In genomic region chr1:39990428-39990827, GRCh38 we compare ENCODE assay signal across 20 cellular contexts. TPM values are rescaled to one million over a fixed set of nuclear protein-coding genes. Genes with fewer than 3 reads are reported as not detected.
DNase-seq lines count a peak whose midpoint lies in the region; ATAC-seq and TF ChIP-seq lines count a peak whose summit lies in the region.
"Had no signal": no experiment of that assay in that cellular context is flagged by ENCODE, and none has a peak within 500 bp of the region (broad histone marks: within the 10 kb centered on the region; RNA-seq: fewer than 3 reads in every experiment).

No MANE protein-coding gene starts in this region.

- no peaks in the 10 kb centered on the region for H3K27me3 Mint-ChIP-seq in endodermal cell (ENCODE audit: insufficient read depth)
- H3K27me3 Mint-ChIP-seq in stimulated activated naive B cell treated with anti-CD40 and anti-IgM and Interleukin-4, amounts not matched to agents 10 μg/mL and 1 μg/mL and 100 μg/mL, for 72 hours, result no peaks in the 10 kb centered on the region

- H3K4me3 ChIP-seq in PC-9, result no peak overlapping the region
- H3K4me3 ChIP-seq in endodermal cell (ENCODE audit: low read length), result no peak overlapping the region

- 84 to 100% methylated on average over 3 to 4 of the region's 4 CpGs for WGBS in endodermal cell (ENCODE audit: insufficient coverage in 1 of 2, insufficient read length in 1 of 2), 2 experiments

- H3K4me2 ChIP-seq in PC-9, result peak overlapping the region; percentile 35

- no peaks in the 10 kb centered on the region for H3K4me1 Mint-ChIP-seq in endodermal cell
- peaks cover 11 to 25% of the 10 kb centered on the region in 2 donors for H3K4me1 Mint-ChIP-seq in stimulated activated naive B cell treated with anti-CD40 and anti-IgM and Interleukin-4, amounts not matched to agents 10 μg/mL and 1 μg/mL and 100 μg/mL, for 72 hours

- no peak overlapping the region for H3K9ac ChIP-seq in endodermal cell (ENCODE audit: extremely low read depth, low read length, poor library complexity, severe bottlenecking)

- no peaks in the 10 kb centered on the region for H3K9me3 Mint-ChIP-seq in endodermal cell
- H3K9me3 Mint-ChIP-seq in stimulated activated naive B cell treated with anti-CD40 and anti-IgM and Interleukin-4, amounts not matched to agents 10 μg/mL and 1 μg/mL and 100 μg/mL, for 72 hours, result no peaks in the 10 kb centered on the region
- H3K9me3 Mint-ChIP-seq: CD8-positive, alpha-beta T cell had no signal

- no peaks in the 10 kb centered on the region for H3K36me3 Mint-ChIP-seq in endodermal cell (ENCODE audit: low read depth)
- no peaks in the 10 kb centered on the region for H3K36me3 Mint-ChIP-seq in stimulated activated naive B cell treated with anti-CD40 and anti-IgM and Interleukin-4, amounts not matched to agents 10 μg/mL and 1 μg/mL and 100 μg/mL, for 72 hours
- H3K36me3 Mint-ChIP-seq: CD8-positive, alpha-beta T cell had no signal

- peaks cover 34% of the 10 kb centered on the region for H3K4me1 ChIP-seq in PC-9 (replicated peaks; ENCODE audit: insufficient read depth)
- H3K4me1 ChIP-seq in endodermal cell (ENCODE audit: control insufficient read depth, insufficient read depth, low read length), result no peaks in the 10 kb centered on the region
- H3K4me1 ChIP-seq: BE2C had no signal

- POLR2A ChIA-PET in PC-9 (lab: Charles Lee; ENCODE audit: unreplicated experiment), result no interaction called here

- H3K27me3 ChIP-seq in PC-9 (ENCODE audit: insufficient read depth, low read depth), result no peaks in the 10 kb centered on the region
- no peaks in the 10 kb centered on the region for H3K27me3 ChIP-seq in endodermal cell (ENCODE audit: control insufficient read depth, insufficient read depth, low read length, poor library complexity, severe bottlenecking)
- H3K27me3 ChIP-seq: BE2C had no signal

- H3K36me3 ChIP-seq in PC-9 (ENCODE audit: low read depth) (no peaks in the 10 kb centered on the region), endodermal cell (ENCODE audit: control insufficient read depth, insufficient read depth, low read length) (no peaks in the 10 kb centered on the region)
- H3K36me3 ChIP-seq: BE2C had no signal

- H3K4me3 Mint-ChIP-seq in endodermal cell, result no peak overlapping the region
- no peak overlapping the region for H3K4me3 Mint-ChIP-seq in stimulated activated naive B cell treated with anti-CD40 and anti-IgM and Interleukin-4, amounts not matched to agents 10 μg/mL and 1 μg/mL and 100 μg/mL, for 72 hours
- H3K4me3 Mint-ChIP-seq: CD8-positive, alpha-beta T cell had no signal

- BruUV-seq in PC-9 (replicated peaks; lab: Mats Ljungman, UMichigan), result no TSS peak

- no peaks in the 10 kb centered on the region for H3K9me3 ChIP-seq in PC-9 (ENCODE audit: insufficient read depth, low read depth)
- no peaks in the 10 kb centered on the region for H3K9me3 ChIP-seq in endodermal cell (ENCODE audit: control insufficient read depth, low read length)
- H3K9me3 ChIP-seq: BE2C had no signal

- CTCF ChIA-PET in PC-9 (lab: Charles Lee), result no interaction called here

- no peak overlapping the region for H2AFZ ChIP-seq in PC-9

- ATAC-seq in stimulated activated naive B cell treated with anti-CD40 and anti-IgM and Interleukin-4, amounts not matched to agents 10 μg/mL and 1 μg/mL and 100 μg/mL, for 72 hours (replicated peaks), result no peak
- ATAC-seq in HG02852 (IDR thresholded peaks at IDR 0.05; ENCODE audit: unreplicated experiment), result no peak
- ATAC-seq: CD8-positive, alpha-beta T cell; HepG2; SK-N-SH treated with all-trans-retinoic acid at 6 μM for 48 hours had no signal

- H3K27ac Mint-ChIP-seq in endodermal cell, result no peak overlapping the region
- peak overlapping the region; percentile 14 for H3K27ac Mint-ChIP-seq in stimulated activated naive B cell treated with anti-CD40 and anti-IgM and Interleukin-4, amounts not matched to agents 10 μg/mL and 1 μg/mL and 100 μg/mL, for 72 hours
- H3K27ac Mint-ChIP-seq: CD8-positive, alpha-beta T cell had no signal

- TF ChIP-seq CTCF in PC-9 (conservative IDR thresholded peaks at IDR 0.05), result no peak
- TF ChIP-seq CTCF in endodermal cell (conservative IDR thresholded peaks at IDR 0.05), result no peak

- no peaks in the 10 kb centered on the region for H3K79me2 ChIP-seq in PC-9 (ENCODE audit: low read depth)

- no peaks in the 10 kb centered on the region for H4K20me1 ChIP-seq in PC-9 (ENCODE audit: insufficient read depth)

- no peaks in the 10 kb centered on the region for H3K9me2 ChIP-seq in PC-9 (ENCODE audit: insufficient read depth)

- peaks cover 36% of the 10 kb centered on the region for H3F3A ChIP-seq in PC-9 (ENCODE audit: insufficient read depth, low read depth)

- DNase-seq in HT-29 (ENCODE audit: low spot score), result peak; percentile 20
- DNase-seq in PC-9, result peak; percentile 37 to 83
- peak; percentile 45 for DNase-seq in endodermal cell
- DNase-seq in stimulated activated naive B cell treated with anti-CD40 and anti-IgM and Interleukin-4, amounts not matched to agents 10 μg/mL and 1 μg/mL and 100 μg/mL, for 72 hours, result no peak
- no peak for DNase-seq in stimulated activated CD4-positive, alpha-beta T cell treated with anti-CD3 and anti-CD28 coated beads, Interleukin-4, amount 100 ng/mL, for 4 hours
- DNase-seq in stimulated activated CD8-positive, alpha-beta memory T cell treated with anti-CD3 and anti-CD28 coated beads, Interleukin-4, amount 100 ng/mL, for 48 hours, result no peak
- DNase-seq: BE2C; CD8-positive, alpha-beta T cell; DMS79 treated with DMSO at 0.1 percent for 48 hours; GF-D8; Kasumi-1; MV-4-11; NCI-H1436; NCI-H2029 treated with DMSO at 0.1 percent for 48 hours; NCI-H524 treated with DMSO at 0.1 percent for 48 hours; NK-92 treated with Interleukin-12 subunit alpha and Interleukin-12 subunit beta, amount 100 ng/mL, for 24 hours; Right ventricle myocardium superior had no signal

- H3K27ac ChIP-seq in PC-9 (peak overlapping the region; percentile 27; the same call in 1 of the 2 replicates), endodermal cell (ENCODE audit: low read depth, low read length) (no peak overlapping the region)

- intact Hi-C loops in PC-9 (cut with micrococcal nuclease; ENCODE audit: unreplicated experiment), result no loop called here

RNA-seq across cellular contexts. Expression of gene MFSD2A, which starts 35.5 kb away (rescaled TPM):
- 13.7 and 15.4 TPM in 2 replicates for total RNA-seq in HT-29 (2014; rRNA removed; shearing (Covaris generic))
- total RNA-seq in PC-9 (2021) (1.4 and 1.8 TPM in 2 replicates), endodermal cell (1 to 10 TPM; 6.3 to 8.5 TPM)
- 20.2 TPM for polyA plus RNA-seq in endodermal cell (2013, experiment 1 of 2)
- polyA plus RNA-seq in endodermal cell (2013, experiment 2 of 2), result 21.5 TPM
- total RNA-seq: HepG2 had no signal

RNA-seq across cellular contexts. Expression of gene CAP1, which starts 50.1 kb away (rescaled TPM):
- 169 and 180 TPM in 2 replicates for total RNA-seq in HT-29 (2014; rRNA removed; shearing (Covaris generic))
- total RNA-seq in PC-9 (2021), result 322 and 354 TPM in 2 replicates
- 100 to 1,000 TPM; 260 to 287 TPM for total RNA-seq in endodermal cell
- polyA plus RNA-seq in endodermal cell (2013, experiment 1 of 2), result 201 TPM
- polyA plus RNA-seq in endodermal cell (2013, experiment 2 of 2), result 190 TPM

Comparison
In these comparisons a context has a peak if more than half of its experiments do, and no peak if none do; other contexts are left out.
1. DNase-seq: peak in HT-29 (single experiment), PC-9 (2 of 2) and endodermal cell (single experiment); none in stimulated activated naive B cell treated with anti-CD40 and anti-IgM and Interleukin-4, amounts not matched to agents 10 μg/mL and 1 μg/mL and 100 μg/mL, for 72 hours (single experiment), stimulated activated CD4-positive, alpha-beta T cell treated with anti-CD3 and anti-CD28 coated beads, Interleukin-4, amount 100 ng/mL, for 4 hours (0 of 2) and stimulated activated CD8-positive, alpha-beta memory T cell treated with anti-CD3 and anti-CD28 coated beads, Interleukin-4, amount 100 ng/mL, for 48 hours (single experiment).